Comparison of ENCODE assay signal across 29 cellular contexts in genomic region chr6:52045033-52045432, GRCh38. TPM values are rescaled to one million over a fixed set of nuclear protein-coding genes. Genes with fewer than 3 reads are reported as not detected.
"Had no signal": no experiment of that assay in that cellular context is flagged by ENCODE, and none has a peak within 500 bp of the region (broad histone marks: within the 10 kb centered on the region; RNA-seq: fewer than 3 reads in every experiment).

No MANE protein-coding gene starts in this region.

- H3K4me1 ChIP-seq: colonic mucosa, esophagus squamous epithelium, gastrocnemius medialis, heart right ventricle, left lung, lower lobe of right lung had no signal

- H3K36me3 ChIP-seq: colonic mucosa, esophagus squamous epithelium, gastrocnemius medialis, heart right ventricle, left lung, lower lobe of right lung had no signal

- H3K27me3 ChIP-seq: colonic mucosa, gastrocnemius medialis had no signal

- H3K9me3 ChIP-seq: colonic mucosa, esophagus squamous epithelium, gastrocnemius medialis, heart right ventricle, left lung, lower lobe of right lung, mucosa of descending colon had no signal

- FAIRE-seq: endometrium, islet of Langerhans, keratinocyte had no signal

- ATAC-seq: effector memory CD8-positive, alpha-beta T cell; esophagus mucosa; gastrocnemius medialis; heart right ventricle; left cardiac atrium; left lung; left ventricle myocardium superior; lower lobe of right lung; mucosa of descending colon; naive thymus-derived CD4-positive, alpha-beta T cell had no signal

- H3K4me3 ChIP-seq: colonic mucosa, esophagus squamous epithelium, gastrocnemius medialis, heart right ventricle, left lung, lower lobe of right lung, mucosa of descending colon had no signal

- DNase-seq: colonic mucosa; cortex of kidney; effector CD8-positive, alpha-beta T cell; effector memory CD8-positive, alpha-beta T cell; endodermal cell; erythroblast; esophagus squamous epithelium; foreskin fibroblast; foreskin melanocyte; gastrocnemius medialis; glutamatergic neuron; head of caudate nucleus; heart right ventricle; hippocampal formation; left cardiac atrium; left lung; left ventricle myocardium superior; lower lobe of right lung; mesenchymal stem cell; mucosa of descending colon; naive thymus-derived CD4-positive, alpha-beta T cell had no signal

- H3K27ac ChIP-seq: colonic mucosa, epithelial cell of prostate, esophagus squamous epithelium, gastrocnemius medialis, heart right ventricle, left lung, lower lobe of right lung had no signal

RNA-seq across cellular contexts. Expression of gene PKHD1, which starts 42.4 kb away (rescaled TPM):
- total RNA-seq: dermis microvascular lymphatic vessel endothelial cell; left cardiac atrium; left ventricle myocardium superior; lung microvascular endothelial cell; mesenteric fat pad; naive thymus-derived CD4-positive, alpha-beta T cell had no signal
- polyA plus RNA-seq: naive thymus-derived CD4-positive, alpha-beta T cell had no signal
